In genomic region chr13:85657942-85658341, GRCh38 we compare ENCODE assay signal across 16 cellular contexts.
DNase-seq lines count a peak whose midpoint lies in the region; ATAC-seq and TF ChIP-seq lines count a peak whose summit lies in the region.
"Had no signal": no experiment of that assay in that cellular context is flagged by ENCODE, and none has a peak within 500 bp of the region (broad histone marks: within the 10 kb centered on the region; RNA-seq: fewer than 3 reads in every experiment).

No MANE protein-coding gene starts in this region.

- H3K27me3 ChIP-seq in upper lobe of left lung = no peaks in the 10 kb centered on the region

- TF ChIP-seq EP300 in upper lobe of left lung (IDR thresholded peaks at IDR 0.05) = no peak

- H3K4me3 ChIP-seq in upper lobe of left lung = no peak overlapping the region
- H3K4me3 ChIP-seq: GM23248 had no signal

- peak overlapping the region; percentile 56 for H3K27ac Mint-ChIP-seq in mesothelial cell of epicardium
- H3K27ac Mint-ChIP-seq: B cell; CD4-positive, alpha-beta T cell had no signal

- H3K36me3 Mint-ChIP-seq in mesothelial cell of epicardium = no peaks in the 10 kb centered on the region

- no peaks in the 10 kb centered on the region for H3K9me3 ChIP-seq in upper lobe of left lung

- TF ChIP-seq CTCF in mesothelial cell of epicardium (IDR thresholded peaks at IDR 0.05; ENCODE audit: unreplicated experiment) = no peak
- no peak for TF ChIP-seq CTCF in upper lobe of left lung (IDR thresholded peaks at IDR 0.05)

- no peaks in the 10 kb centered on the region for H3K27me3 Mint-ChIP-seq in mesothelial cell of epicardium (ENCODE audit: low read depth)
- H3K27me3 Mint-ChIP-seq: B cell; CD4-positive, alpha-beta T cell had no signal

- H3K4me3 Mint-ChIP-seq in mesothelial cell of epicardium = no peak overlapping the region
- H3K4me3 Mint-ChIP-seq: B cell; CD4-positive, alpha-beta T cell had no signal

- H3K4me1 ChIP-seq in upper lobe of left lung = no peaks in the 10 kb centered on the region

- H3K4me1 Mint-ChIP-seq in mesothelial cell of epicardium = peaks cover 46% of the 10 kb centered on the region
- H3K4me1 Mint-ChIP-seq: B cell had no signal

- no peak for ATAC-seq in upper lobe of left lung (ENCODE audit: low FRiP score in 2 of 2)
- ATAC-seq: HCT116 had no signal

- H3K9me3 Mint-ChIP-seq in mesothelial cell of epicardium = peaks cover 13% of the 10 kb centered on the region
- H3K9me3 Mint-ChIP-seq: CD4-positive, alpha-beta T cell had no signal

- H3K27ac ChIP-seq in upper lobe of left lung = no peak overlapping the region
- H3K27ac ChIP-seq: GM23248 had no signal

- no peak for TF ChIP-seq POLR2A in upper lobe of left lung (IDR thresholded peaks at IDR 0.05)

- H3K36me3 ChIP-seq in upper lobe of left lung = no peaks in the 10 kb centered on the region

- DNase-seq in NCI-H748 (lab: John Stamatoyannopoulos, UW; ENCODE audit: unreplicated experiment) = peak; percentile 68
- DNase-seq in NCI-H748 treated with DMSO at 0.1 percent for 48 hours (lab: John Stamatoyannopoulos, UW) = no peak
- peak; percentile 56 for DNase-seq in NCI-H146 (lab: John Stamatoyannopoulos, UW)
- DNase-seq in SHP77 (lab: John Stamatoyannopoulos, UW) = peak; percentile 30 to 35
- DNase-seq in mesothelial cell of epicardium (ENCODE audit: low spot score in 2 of 2, unreplicated experiment in 2 of 2) = no peak
- no peak for DNase-seq in upper lobe of left lung
- DNase-seq in stimulated activated CD4-positive, alpha-beta T cell treated with anti-CD3 and anti-CD28 coated beads, Interleukin-12 subunit alpha, Interleukin-12 subunit beta, amount 100 ng/mL, for 4 hours = no peak
- DNase-seq: C1 segment of cervical spinal cord; Calu3; CD4-positive, alpha-beta T cell; DMS 273 treated with DMSO at 0.1 percent for 48 hours; DMS79 treated with DMSO at 0.1 percent for 48 hours; EL; GM23248 had no signal

Comparison
In these comparisons a context has a peak if more than half of its experiments do, and no peak if none do; other contexts are left out.
1. DNase-seq: peak in NCI-H748 (single experiment), NCI-H146 (single experiment) and SHP77 (2 of 2); none in NCI-H748 treated with DMSO at 0.1 percent for 48 hours (single experiment), mesothelial cell of epicardium (0 of 2), upper lobe of left lung (0 of 2) and stimulated activated CD4-positive, alpha-beta T cell treated with anti-CD3 and anti-CD28 coated beads, Interleukin-12 subunit alpha, Interleukin-12 subunit beta, amount 100 ng/mL, for 4 hours (single experiment).